In the genomic region with DNA sequence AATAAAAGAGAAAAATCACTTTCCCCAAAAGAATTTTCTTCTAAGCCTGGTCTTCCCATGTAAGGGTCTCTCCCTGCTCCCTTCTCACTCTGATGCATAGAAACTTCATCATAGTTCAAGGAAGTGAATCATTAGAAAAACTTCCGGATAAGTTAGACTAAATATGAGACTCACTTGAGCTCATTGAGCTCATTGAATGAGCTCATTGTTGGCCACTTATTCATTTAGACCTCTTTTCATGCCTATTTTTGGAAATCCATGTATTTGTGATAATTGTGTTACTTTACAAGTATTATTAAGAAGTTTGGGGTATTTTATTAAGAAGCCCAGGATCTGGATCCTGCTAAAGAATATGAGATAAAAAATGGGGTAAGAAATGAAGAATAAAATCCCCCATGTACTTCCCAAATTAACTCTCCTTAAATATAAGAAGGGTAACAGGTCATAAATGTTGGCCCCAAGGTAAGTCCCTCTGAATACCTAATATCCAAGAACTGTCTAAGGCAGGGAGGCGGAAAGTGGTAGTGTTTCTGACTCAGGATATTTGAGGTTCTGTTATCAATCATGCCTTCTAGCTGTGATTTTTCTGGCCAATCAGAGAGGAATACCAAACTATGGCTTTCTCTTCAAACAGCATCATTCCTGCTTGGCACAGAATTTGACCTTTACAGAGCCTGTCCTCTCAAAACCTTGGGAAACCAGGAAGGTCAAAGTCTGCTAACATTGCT, we compare ENCODE assay signal across 2 cellular contexts.
TF ChIP-seq lines count a peak whose summit lies in the region.

No MANE protein-coding gene starts in this region.

TF ChIP-seq in IMR-90, 13 proteins besides CTCF, POLR2A, EP300 and RAD21:
- TF ChIP-seq, protein P1, sequence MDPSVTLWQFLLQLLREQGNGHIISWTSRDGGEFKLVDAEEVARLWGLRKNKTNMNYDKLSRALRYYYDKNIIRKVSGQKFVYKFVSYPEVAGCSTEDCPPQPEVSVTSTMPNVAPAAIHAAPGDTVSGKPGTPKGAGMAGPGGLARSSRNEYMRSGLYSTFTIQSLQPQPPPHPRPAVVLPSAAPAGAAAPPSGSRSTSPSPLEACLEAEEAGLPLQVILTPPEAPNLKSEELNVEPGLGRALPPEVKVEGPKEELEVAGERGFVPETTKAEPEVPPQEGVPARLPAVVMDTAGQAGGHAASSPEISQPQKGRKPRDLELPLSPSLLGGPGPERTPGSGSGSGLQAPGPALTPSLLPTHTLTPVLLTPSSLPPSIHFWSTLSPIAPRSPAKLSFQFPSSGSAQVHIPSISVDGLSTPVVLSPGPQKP (IDR thresholded peaks at IDR 0.05; ENCODE audit: borderline replicate concordance, low read depth, low read length) = no peak
- TF ChIP-seq FOS (IDR thresholded peaks at IDR 0.05; ENCODE audit: low read depth, low read length) = peak; percentile 94
- TF ChIP-seq NFE2L2 (IDR thresholded peaks at IDR 0.05; ENCODE audit: low read depth, low read length) = peak; percentile 37

TF ChIP-seq in GM12878, 131 proteins besides CTCF, POLR2A, EP300 and RAD21:
- peak; percentile 20; the same call in 1 of the 2 replicates for TF ChIP-seq CREB1 (IDR thresholded peaks at IDR 0.05; ENCODE audit: low read depth)
- TF ChIP-seq, protein P2, sequence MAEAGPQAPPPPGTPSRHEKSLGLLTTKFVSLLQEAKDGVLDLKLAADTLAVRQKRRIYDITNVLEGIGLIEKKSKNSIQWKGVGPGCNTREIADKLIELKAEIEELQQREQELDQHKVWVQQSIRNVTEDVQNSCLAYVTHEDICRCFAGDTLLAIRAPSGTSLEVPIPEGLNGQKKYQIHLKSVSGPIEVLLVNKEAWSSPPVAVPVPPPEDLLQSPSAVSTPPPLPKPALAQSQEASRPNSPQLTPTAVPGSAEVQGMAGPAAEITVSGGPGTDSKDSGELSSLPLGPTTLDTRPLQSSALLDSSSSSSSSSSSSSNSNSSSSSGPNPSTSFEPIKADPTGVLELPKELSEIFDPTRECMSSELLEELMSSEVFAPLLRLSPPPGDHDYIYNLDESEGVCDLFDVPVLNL (IDR thresholded peaks at IDR 0.05; ENCODE audit: low read depth, low read length) = no peak
- TF ChIP-seq JUNB (IDR thresholded peaks at IDR 0.05) = peak; percentile 48
